ENCODE assay signal across 10 cellular contexts in genomic region chr15:101642361-101642760, GRCh38. TPM values are rescaled to one million over a fixed set of nuclear protein-coding genes. Genes with fewer than 3 reads are reported as not detected.
DNase-seq lines count a peak whose midpoint lies in the region; ATAC-seq and TF ChIP-seq lines count a peak whose summit lies in the region.
"Had no signal": no experiment of that assay in that cellular context is flagged by ENCODE, and none has a peak within 500 bp of the region (broad histone marks: within the 10 kb centered on the region; RNA-seq: fewer than 3 reads in every experiment).

No MANE protein-coding gene starts in this region.

- H3K27me3 ChIP-seq in left lung (no peaks in the 10 kb centered on the region), upper lobe of left lung (no peaks in the 10 kb centered on the region)

- peak overlapping the region; percentile 49 to 77 for H3K27ac ChIP-seq in left lung
- H3K27ac ChIP-seq in upper lobe of left lung = peak overlapping the region; percentile 58 to 79 (median 72)

- peaks cover 5 to 26% of the 10 kb centered on the region in 2 donors for H3K4me1 ChIP-seq in left lung
- H3K4me1 ChIP-seq in upper lobe of left lung = peaks cover 19 to 20% (median 20%) of the 10 kb centered on the region in 4 donors

- H3K9me3 ChIP-seq in left lung (no peaks in the 10 kb centered on the region), upper lobe of left lung (no peaks in the 10 kb centered on the region)

- H3K4me3 ChIP-seq in left lung (no peak overlapping the region), upper lobe of left lung (no peak overlapping the region)

- no peaks in the 10 kb centered on the region for H3K9me3 Mint-ChIP-seq in activated naive CD8-positive, alpha-beta T cell (ENCODE audit: low read depth)
- H3K9me3 Mint-ChIP-seq in activated naive CD8-positive, alpha-beta T cell treated with anti-CD3 and anti-CD28 coated beads, Interleukin-2, amount 50 U/mL, for 24 hours = no peaks in the 10 kb centered on the region
- H3K9me3 Mint-ChIP-seq in activated naive CD8-positive, alpha-beta T cell treated with anti-CD3 and anti-CD28 coated beads, Interleukin-2, amount 10 ng/mL, durations not matched to agents 7 days and 5 days = no peaks in the 10 kb centered on the region

- no peak for TF ChIP-seq POLR2A in upper lobe of left lung (IDR thresholded peaks at IDR 0.05)

- H3K27ac Mint-ChIP-seq in activated naive CD8-positive, alpha-beta T cell = peak overlapping the region; percentile 74
- no peak overlapping the region for H3K27ac Mint-ChIP-seq in activated naive CD8-positive, alpha-beta T cell treated with anti-CD3 and anti-CD28 coated beads, Interleukin-2, amount 50 U/mL, for 24 hours
- H3K27ac Mint-ChIP-seq in activated naive CD8-positive, alpha-beta T cell treated with anti-CD3 and anti-CD28 coated beads, Interleukin-2, amount 10 ng/mL, durations not matched to agents 7 days and 5 days = peak overlapping the region; percentile 54

- 65 to 73% methylated on average over 11 of the region's 11 CpGs for WGBS in upper lobe of left lung, 2 donors

- H3K36me3 ChIP-seq in left lung (peaks cover 0 to 76% of the 10 kb centered on the region in 2 donors), upper lobe of left lung (peaks cover 28 to 81% (median 39%) of the 10 kb centered on the region in 4 donors)

- POLR2A ChIA-PET in activated naive CD8-positive, alpha-beta T cell treated with anti-CD3 and anti-CD28 coated beads, Interleukin-2, amount 10 ng/mL, durations not matched to agents 7 days and 5 days (lab: Charles Lee) = interaction anchor here (1.0 to 2.9 kb wide), 5 partner anchors 8 to 348 kb away, joined by 3 to 14 read pairs (median 5); partner anchors contain the start of genes SNRPA1 and TM2D3

- peaks cover 32% of the 10 kb centered on the region for H3K4me1 Mint-ChIP-seq in activated naive CD8-positive, alpha-beta T cell (ENCODE audit: low read depth)
- H3K4me1 Mint-ChIP-seq in activated naive CD8-positive, alpha-beta T cell treated with anti-CD3 and anti-CD28 coated beads, Interleukin-2, amount 50 U/mL, for 24 hours = peaks cover 28% of the 10 kb centered on the region
- peaks cover 19% of the 10 kb centered on the region for H3K4me1 Mint-ChIP-seq in activated naive CD8-positive, alpha-beta T cell treated with anti-CD3 and anti-CD28 coated beads, Interleukin-2, amount 10 ng/mL, durations not matched to agents 7 days and 5 days

- H3K27me3 Mint-ChIP-seq in activated naive CD8-positive, alpha-beta T cell = no peaks in the 10 kb centered on the region
- H3K27me3 Mint-ChIP-seq in activated naive CD8-positive, alpha-beta T cell treated with anti-CD3 and anti-CD28 coated beads, Interleukin-2, amount 50 U/mL, for 24 hours = no peaks in the 10 kb centered on the region
- no peaks in the 10 kb centered on the region for H3K27me3 Mint-ChIP-seq in activated naive CD8-positive, alpha-beta T cell treated with anti-CD3 and anti-CD28 coated beads, Interleukin-2, amount 10 ng/mL, durations not matched to agents 7 days and 5 days

- H3K36me3 Mint-ChIP-seq in activated naive CD8-positive, alpha-beta T cell = peaks cover 9% of the 10 kb centered on the region
- H3K36me3 Mint-ChIP-seq in activated naive CD8-positive, alpha-beta T cell treated with anti-CD3 and anti-CD28 coated beads, Interleukin-2, amount 50 U/mL, for 24 hours (ENCODE audit: low read depth) = peaks cover 59% of the 10 kb centered on the region
- H3K36me3 Mint-ChIP-seq in activated naive CD8-positive, alpha-beta T cell treated with anti-CD3 and anti-CD28 coated beads, Interleukin-2, amount 10 ng/mL, durations not matched to agents 7 days and 5 days = peaks cover 15% of the 10 kb centered on the region

- no peak for ATAC-seq in activated naive CD8-positive, alpha-beta T cell treated with anti-CD3 and anti-CD28 coated beads, Interleukin-2, amount 50 U/mL, for 24 hours
- ATAC-seq in activated naive CD8-positive, alpha-beta T cell treated with anti-CD3 and anti-CD28 coated beads, Interleukin-2, amount 10 ng/mL, durations not matched to agents 7 days and 5 days (ENCODE audit: low read depth) = no peak
- ATAC-seq in left lung (no peak), upper lobe of left lung (ENCODE audit: low FRiP score in 2 of 2) (no peak)
- ATAC-seq: HCT116 had no signal

- H3K4me3 Mint-ChIP-seq in activated naive CD8-positive, alpha-beta T cell = no peak overlapping the region
- H3K4me3 Mint-ChIP-seq in activated naive CD8-positive, alpha-beta T cell treated with anti-CD3 and anti-CD28 coated beads, Interleukin-2, amount 50 U/mL, for 24 hours = no peak overlapping the region
- no peak overlapping the region for H3K4me3 Mint-ChIP-seq in activated naive CD8-positive, alpha-beta T cell treated with anti-CD3 and anti-CD28 coated beads, Interleukin-2, amount 10 ng/mL, durations not matched to agents 7 days and 5 days

- TF ChIP-seq CTCF in left lung (IDR thresholded peaks at IDR 0.05) (no peak), upper lobe of left lung (IDR thresholded peaks at IDR 0.05) (no peak)

- TF ChIP-seq EP300 in upper lobe of left lung (IDR thresholded peaks at IDR 0.05) = no peak

- intact Hi-C loops in left lung (cut with DNase I) = no loop called here

- DNase-seq in activated naive CD8-positive, alpha-beta T cell treated with anti-CD3 and anti-CD28 coated beads, Interleukin-2, amount 50 U/mL, for 24 hours = no peak
- DNase-seq in activated naive CD8-positive, alpha-beta T cell treated with anti-CD3 and anti-CD28 coated beads, Interleukin-2, amount 10 ng/mL, durations not matched to agents 7 days and 5 days = no peak
- DNase-seq in left lung (no peak), upper lobe of left lung (no peak), GDM1 (lab: John Stamatoyannopoulos, UW) (no peak), GM19238 (ENCODE audit: insufficient read length, low spot score) (no peak), DMS79 (lab: John Stamatoyannopoulos, UW) (no peak)
- DNase-seq: DMS 273 treated with DMSO at 0.1 percent for 48 hours had no signal

RNA-seq across cellular contexts. Expression of gene TM2D3, which starts 9.8 kb away (rescaled TPM):
- total RNA-seq in activated naive CD8-positive, alpha-beta T cell treated with anti-CD3 and anti-CD28 coated beads, Interleukin-2, amount 10 ng/mL, durations not matched to agents 7 days and 5 days = 10 to 100 TPM; 42.7 to 45.8 TPM
- total RNA-seq in left lung = 10 to 100 TPM; 43.7 to 53.6 TPM
- 10 to 100 TPM; 14.0 to 60.2 (median 46.5) TPM for total RNA-seq in upper lobe of left lung
